In the genomic region with DNA sequence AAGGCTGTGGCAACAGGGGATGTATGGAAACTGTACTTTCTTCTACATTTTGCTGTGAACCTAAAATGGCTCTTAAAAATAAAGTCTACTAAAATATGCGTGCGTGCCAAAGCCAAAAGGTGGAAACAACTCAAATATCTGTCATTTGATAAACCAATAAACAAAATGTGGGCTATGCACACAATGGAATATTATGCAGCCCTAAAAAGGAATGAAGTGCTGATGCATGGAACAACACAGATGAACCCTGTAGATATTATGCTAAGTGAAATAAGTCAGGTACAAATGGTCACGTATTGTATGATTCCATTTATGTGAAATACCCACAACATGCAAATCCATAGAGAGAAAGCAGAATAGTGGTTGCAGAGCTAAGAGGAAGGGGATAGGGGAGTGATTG, we compare ENCODE assay signal across 30 cellular contexts. TPM values are rescaled to one million over a fixed set of nuclear protein-coding genes. Genes with fewer than 3 reads are reported as not detected.
"Had no signal": no experiment of that assay in that cellular context is flagged by ENCODE, and none has a peak within 500 bp of the region (broad histone marks: within the 10 kb centered on the region; RNA-seq: fewer than 3 reads in every experiment).

No MANE protein-coding gene starts in this region.

- FAIRE-seq: bronchial epithelial cell, TTC549 had no signal

- H3K27ac ChIP-seq: adrenal gland, cardiac muscle cell, VCaP had no signal

- DNase-seq: activated B cell treated with CpG ODN at 0.5 μM for 24 hours; activated CD4-positive, alpha-beta memory T cell treated with anti-CD3 and anti-CD28 coated beads for 36 hours; activated CD4-positive, alpha-beta T cell treated with anti-CD3 and anti-CD28 coated beads for 4 hours; activated CD4-positive, alpha-beta T cell treated with anti-CD3 and anti-CD28 coated beads, Interleukin-2, amount 50 U/mL, for 1 hour; activated CD4-positive, alpha-beta T cell treated with anti-CD3 and anti-CD28 coated beads, Interleukin-2, amount 50 U/mL, for 4 hours; activated CD4-positive, CD25-positive, alpha-beta regulatory T cell treated with anti-CD3 and anti-CD28 coated beads, Interleukin-2, amount 50 U/mL, for 72 hours; activated CD8-positive, alpha-beta memory T cell treated with anti-CD3 and anti-CD28 coated beads, Interleukin-2, amount 50 U/mL, for 4 hours; activated CD8-positive, alpha-beta T cell treated with anti-CD3 and anti-CD28 coated beads for 36 hours; activated gamma-delta T cell treated with Interleukin-2 at 50 U/mL for 16 hours; activated naive CD4-positive, alpha-beta T cell; activated naive CD4-positive, alpha-beta T cell treated with anti-CD3 and anti-CD28 coated beads for 36 hours; activated naive CD4-positive, alpha-beta T cell treated with anti-CD3 and anti-CD28 coated beads, Interleukin-2, amount 50 U/mL, for 16 hours; activated naive CD8-positive, alpha-beta T cell treated with anti-CD3 and anti-CD28 coated beads for 36 hours; activated T-cell treated with anti-CD3 and anti-CD28 coated beads for 4 hours; activated T-cell treated with anti-CD3 and anti-CD28 coated beads, Interleukin-2, amount 50 U/mL, for 1 hour; activated T-cell treated with anti-CD3 and anti-CD28 coated beads, Interleukin-2, amount 50 U/mL, for 4 hours; activated T-cell treated with anti-CD3 and anti-CD28 coated beads, Interleukin-2, amount 50 U/mL, for 72 hours; amniotic stem cell; aorta; caudate nucleus; cerebellar nuclear complex; T-helper 2 cell; T-helper 9 cell had no signal

- H3K36me3 ChIP-seq: adrenal gland, cardiac muscle cell had no signal

- H3K4me3 ChIP-seq: adrenal gland, cardiac muscle cell had no signal

- H3K27me3 ChIP-seq: adrenal gland, cardiac muscle cell had no signal

- ATAC-seq: activated CD8-positive, alpha-beta T cell treated with anti-CD3 and anti-CD28 coated beads for 36 hours; activated naive CD4-positive, alpha-beta T cell treated with anti-CD3 and anti-CD28 coated beads, Interleukin-2, amount 50 U/mL, for 72 hours; activated T-cell treated with anti-CD3 and anti-CD28 coated beads, Interleukin-2, amount 50 U/mL, for 4 hours; activated T-cell treated with anti-CD3 and anti-CD28 coated beads, Interleukin-2, amount 50 U/mL, for 72 hours; activated T-helper 17 cell treated with anti-CD3 and anti-CD28 coated beads, Interleukin-2, amount 50 U/mL, for 72 hours had no signal

RNA-seq across cellular contexts. Expression of a gene that starts 8.0 kb away (rescaled TPM):
- total RNA-seq: bronchial epithelial cell had no signal
